In the genomic region with DNA sequence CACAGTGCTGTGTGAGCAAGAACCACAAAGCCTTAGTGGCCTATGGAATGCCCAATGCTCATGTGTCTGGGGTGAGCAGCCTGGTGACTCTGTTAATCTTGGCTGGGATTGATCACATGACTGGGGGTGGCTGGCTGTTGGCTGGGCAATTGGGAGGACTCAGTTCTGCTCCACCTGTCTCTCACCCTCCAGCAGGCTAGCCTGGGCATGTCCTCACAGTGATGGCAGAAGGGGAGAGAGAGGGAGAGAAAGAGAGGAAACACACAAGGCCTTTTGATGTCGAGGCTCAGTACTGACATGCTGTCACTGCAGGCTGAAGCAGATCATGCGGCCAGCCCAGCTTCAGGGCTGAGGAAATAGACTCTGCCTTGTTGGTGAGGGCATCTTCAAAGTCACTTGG, we compare ENCODE assay signal across 21 cellular contexts.
DNase-seq lines count a peak whose midpoint lies in the region; ATAC-seq and TF ChIP-seq lines count a peak whose summit lies in the region.
"Had no signal": no experiment of that assay in that cellular context is flagged by ENCODE, and none has a peak within 500 bp of the region (broad histone marks: within the 10 kb centered on the region; RNA-seq: fewer than 3 reads in every experiment).

No MANE protein-coding gene starts in this region.

- no peaks in the 10 kb centered on the region for H4K20me1 ChIP-seq in DND-41 (ENCODE audit: insufficient read depth, low read length)

- no peak overlapping the region for H3K27ac ChIP-seq in DND-41 (ENCODE audit: low read length)
- H3K27ac ChIP-seq: heart right ventricle, ovary, sigmoid colon, testis had no signal

- POLR2A ChIA-PET in WTC11 (lab: Charles Lee) = no interaction called here

- H3K4me1 ChIP-seq in DND-41 (ENCODE audit: insufficient read depth, low read length) = no peaks in the 10 kb centered on the region
- H3K4me1 ChIP-seq: HAP-1, sigmoid colon, testis had no signal

- no peaks in the 10 kb centered on the region for H3K27me3 ChIP-seq in DND-41 (ENCODE audit: insufficient read depth, low read length, poor library complexity)
- H3K27me3 ChIP-seq: ovary, testis had no signal

- no peaks in the 10 kb centered on the region for H3K79me2 ChIP-seq in DND-41 (ENCODE audit: insufficient read depth, low read length)

- no peak overlapping the region for H2AFZ ChIP-seq in DND-41 (ENCODE audit: low read depth, low read length)

- peaks cover 54% of the 10 kb centered on the region for H3K4me1 Mint-ChIP-seq in WTC11
- no peaks in the 10 kb centered on the region for H3K4me1 Mint-ChIP-seq in activated CD4-positive, alpha-beta T cell treated with anti-CD3 and anti-CD28 coated beads, Interleukin-2, amount 10 ng/mL, durations not matched to agents 24 days and 14 days
- no peaks in the 10 kb centered on the region for H3K4me1 Mint-ChIP-seq in activated T-cell treated with anti-CD3 and anti-CD28 coated beads, Interleukin-2, amount 50 U/mL, for 4 hours (ENCODE audit: low read depth)
- H3K4me1 Mint-ChIP-seq: activated CD4-positive, alpha-beta T cell treated with anti-CD3 and anti-CD28 coated beads, Interleukin-2, amount 10 ng/mL, durations not matched to agents 7 days and 5 days; immature natural killer cell; naive thymus-derived CD8-positive, alpha-beta T cell; stimulated activated memory B cell treated with anti-CD40 and anti-IgM and Interleukin-4, amounts not matched to agents 10 μg/mL and 1 μg/mL and 100 μg/mL, for 72 hours had no signal

- H3K9ac ChIP-seq in DND-41 (ENCODE audit: low read depth, low read length) = no peak overlapping the region

- no peak overlapping the region for H3K4me3 Mint-ChIP-seq in WTC11
- H3K4me3 Mint-ChIP-seq in activated CD4-positive, alpha-beta T cell treated with anti-CD3 and anti-CD28 coated beads, Interleukin-2, amount 10 ng/mL, durations not matched to agents 24 days and 14 days = no peak overlapping the region
- H3K4me3 Mint-ChIP-seq in activated T-cell treated with anti-CD3 and anti-CD28 coated beads, Interleukin-2, amount 50 U/mL, for 4 hours = no peak overlapping the region
- H3K4me3 Mint-ChIP-seq: activated CD4-positive, alpha-beta T cell treated with anti-CD3 and anti-CD28 coated beads, Interleukin-2, amount 10 ng/mL, durations not matched to agents 7 days and 5 days; immature natural killer cell; naive thymus-derived CD8-positive, alpha-beta T cell; stimulated activated memory B cell treated with anti-CD40 and anti-IgM and Interleukin-4, amounts not matched to agents 10 μg/mL and 1 μg/mL and 100 μg/mL, for 72 hours had no signal

- H3K4me2 ChIP-seq in DND-41 (ENCODE audit: insufficient read depth, low read length) = no peak overlapping the region

- no peaks in the 10 kb centered on the region for H3K9me3 ChIP-seq in DND-41 (ENCODE audit: insufficient read depth, low read length, severe bottlenecking)
- H3K9me3 ChIP-seq: HAP-1, heart right ventricle, ovary, sigmoid colon, testis had no signal

- TF ChIP-seq CTCF in DND-41 (IDR thresholded peaks at IDR 0.05; ENCODE audit: borderline replicate concordance, extremely low read depth, low read length, poor library complexity, severe bottlenecking) (no peak), WTC11 (IDR thresholded peaks at IDR 0.05) (no peak)

- H3K36me3 ChIP-seq in DND-41 (ENCODE audit: insufficient read depth, low read length) = no peaks in the 10 kb centered on the region
- H3K36me3 ChIP-seq: HAP-1, heart right ventricle, ovary, sigmoid colon had no signal

- H3K27ac Mint-ChIP-seq in WTC11 = peak overlapping the region; percentile 85; the same call in 1 of the 2 replicates
- H3K27ac Mint-ChIP-seq in activated CD4-positive, alpha-beta T cell treated with anti-CD3 and anti-CD28 coated beads, Interleukin-2, amount 10 ng/mL, durations not matched to agents 24 days and 14 days = no peak overlapping the region
- H3K27ac Mint-ChIP-seq: activated CD4-positive, alpha-beta T cell treated with anti-CD3 and anti-CD28 coated beads, Interleukin-2, amount 10 ng/mL, durations not matched to agents 7 days and 5 days; immature natural killer cell; naive thymus-derived CD8-positive, alpha-beta T cell; stimulated activated memory B cell treated with anti-CD40 and anti-IgM and Interleukin-4, amounts not matched to agents 10 μg/mL and 1 μg/mL and 100 μg/mL, for 72 hours had no signal

- DNase-seq in DND-41 (peak; percentile 6), KBM-7 (peak; percentile 31), WTC11 (ENCODE audit: low spot score) (no peak), kidney tubule cell (ENCODE audit: low spot score) (peak; percentile 28)
- DNase-seq in activated CD4-positive, alpha-beta T cell treated with anti-CD3 and anti-CD28 coated beads, Interleukin-2, amount 10 ng/mL, durations not matched to agents 24 days and 14 days = no peak
- no peak for DNase-seq in activated T-cell treated with anti-CD3 and anti-CD28 coated beads, Interleukin-2, amount 50 U/mL, for 4 hours
- no peak for DNase-seq in activated CD4-positive, alpha-beta T cell treated with anti-CD3 and anti-CD28 coated beads, Interleukin-2, amount 50 U/mL, for 48 hours
- DNase-seq: activated CD4-positive, alpha-beta T cell treated with anti-CD3 and anti-CD28 coated beads, Interleukin-2, amount 10 ng/mL, durations not matched to agents 7 days and 5 days; activated CD8-positive, alpha-beta memory T cell treated with anti-CD3 and anti-CD28 coated beads, Interleukin-2, amount 50 U/mL, for 48 hours; activated naive CD4-positive, alpha-beta T cell treated with Interleukin-2 at 50 U/mL for 16 hours; AML-193; heart right ventricle; immature natural killer cell; naive thymus-derived CD8-positive, alpha-beta T cell; NCI-H1694; NCI-H446; ovary; sigmoid colon; testis had no signal

- intact Hi-C loops in activated CD4-positive, alpha-beta T cell treated with anti-CD3 and anti-CD28 coated beads, Interleukin-2, amount 10 ng/mL, durations not matched to agents 24 days and 14 days (cut with micrococcal nuclease) = no loop called here

- H3K27me3 Mint-ChIP-seq in WTC11 (ENCODE audit: low read depth) = peaks cover 8% of the 10 kb centered on the region
- H3K27me3 Mint-ChIP-seq in activated CD4-positive, alpha-beta T cell treated with anti-CD3 and anti-CD28 coated beads, Interleukin-2, amount 10 ng/mL, durations not matched to agents 24 days and 14 days = no peaks in the 10 kb centered on the region
- no peaks in the 10 kb centered on the region for H3K27me3 Mint-ChIP-seq in activated T-cell treated with anti-CD3 and anti-CD28 coated beads, Interleukin-2, amount 50 U/mL, for 4 hours (ENCODE audit: low read depth)
- H3K27me3 Mint-ChIP-seq: activated CD4-positive, alpha-beta T cell treated with anti-CD3 and anti-CD28 coated beads, Interleukin-2, amount 10 ng/mL, durations not matched to agents 7 days and 5 days; stimulated activated memory B cell treated with anti-CD40 and anti-IgM and Interleukin-4, amounts not matched to agents 10 μg/mL and 1 μg/mL and 100 μg/mL, for 72 hours had no signal

- CTCF ChIA-PET in WTC11 (lab: Charles Lee) = no interaction called here

- in situ Hi-C loops in KBM-7 (cut with MboI; ENCODE audit: low pct_unique_long_range_greater_than_20kb, low sequenced_read_pairs) = no loop called here

- H3K9me3 Mint-ChIP-seq in WTC11 = no peaks in the 10 kb centered on the region; the same call in 1 of the 2 replicates
- no peaks in the 10 kb centered on the region for H3K9me3 Mint-ChIP-seq in activated CD4-positive, alpha-beta T cell treated with anti-CD3 and anti-CD28 coated beads, Interleukin-2, amount 10 ng/mL, durations not matched to agents 24 days and 14 days
- no peaks in the 10 kb centered on the region for H3K9me3 Mint-ChIP-seq in activated T-cell treated with anti-CD3 and anti-CD28 coated beads, Interleukin-2, amount 50 U/mL, for 4 hours
- H3K9me3 Mint-ChIP-seq: activated CD4-positive, alpha-beta T cell treated with anti-CD3 and anti-CD28 coated beads, Interleukin-2, amount 10 ng/mL, durations not matched to agents 7 days and 5 days; stimulated activated memory B cell treated with anti-CD40 and anti-IgM and Interleukin-4, amounts not matched to agents 10 μg/mL and 1 μg/mL and 100 μg/mL, for 72 hours had no signal

- H3K4me3 ChIP-seq in DND-41 (ENCODE audit: low read depth in 1 of 2, low read length in 2 of 2) = no peak overlapping the region
- H3K4me3 ChIP-seq: HAP-1, heart right ventricle, ovary, sigmoid colon, testis had no signal

- ATAC-seq in DND-41 (ENCODE audit: insufficient read depth, low read depth) (no peak), WTC11 (peak; percentile 28; the same call in 1 of the 2 replicates)
- ATAC-seq in activated T-cell treated with anti-CD3 and anti-CD28 coated beads, Interleukin-2, amount 50 U/mL, for 4 hours = no peak
- ATAC-seq: heart right ventricle; naive thymus-derived CD8-positive, alpha-beta T cell; stimulated activated memory B cell treated with anti-CD40 and anti-IgM and Interleukin-4, amounts not matched to agents 10 μg/mL and 1 μg/mL and 100 μg/mL, for 72 hours had no signal

- H3K36me3 Mint-ChIP-seq in WTC11 = no peaks in the 10 kb centered on the region
- no peaks in the 10 kb centered on the region for H3K36me3 Mint-ChIP-seq in activated CD4-positive, alpha-beta T cell treated with anti-CD3 and anti-CD28 coated beads, Interleukin-2, amount 10 ng/mL, durations not matched to agents 24 days and 14 days (ENCODE audit: low read depth)
- no peaks in the 10 kb centered on the region for H3K36me3 Mint-ChIP-seq in activated T-cell treated with anti-CD3 and anti-CD28 coated beads, Interleukin-2, amount 50 U/mL, for 4 hours (ENCODE audit: insufficient read depth)
- H3K36me3 Mint-ChIP-seq: immature natural killer cell; naive thymus-derived CD8-positive, alpha-beta T cell; stimulated activated memory B cell treated with anti-CD40 and anti-IgM and Interleukin-4, amounts not matched to agents 10 μg/mL and 1 μg/mL and 100 μg/mL, for 72 hours had no signal

TF ChIP-seq in WTC11, 78 proteins besides CTCF, POLR2A, EP300 and RAD21 (continues in another document):
- TF ChIP-seq GABPB1 (CRISPR knock-in tag; IDR thresholded peaks at IDR 0.05) (no peak), TEAD1 (CRISPR knock-in tag; IDR thresholded peaks at IDR 0.05) (0 out of 2 replicates have a peak, but pooled peaks have one; percentile 22), ZNF263 (CRISPR knock-in tag; IDR thresholded peaks at IDR 0.05; ENCODE audit: low read depth) (no peak)
- TF ChIP-seq, protein P1, sequence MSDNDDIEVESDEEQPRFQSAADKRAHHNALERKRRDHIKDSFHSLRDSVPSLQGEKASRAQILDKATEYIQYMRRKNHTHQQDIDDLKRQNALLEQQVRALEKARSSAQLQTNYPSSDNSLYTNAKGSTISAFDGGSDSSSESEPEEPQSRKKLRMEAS (CRISPR knock-in tag; IDR thresholded peaks at IDR 0.05) = peak; percentile 47; the same call in 1 of the 2 replicates
- TF ChIP-seq, protein P2, sequence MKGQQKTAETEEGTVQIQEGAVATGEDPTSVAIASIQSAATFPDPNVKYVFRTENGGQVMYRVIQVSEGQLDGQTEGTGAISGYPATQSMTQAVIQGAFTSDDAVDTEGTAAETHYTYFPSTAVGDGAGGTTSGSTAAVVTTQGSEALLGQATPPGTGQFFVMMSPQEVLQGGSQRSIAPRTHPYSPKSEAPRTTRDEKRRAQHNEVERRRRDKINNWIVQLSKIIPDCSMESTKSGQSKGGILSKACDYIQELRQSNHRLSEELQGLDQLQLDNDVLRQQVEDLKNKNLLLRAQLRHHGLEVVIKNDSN (CRISPR knock-in tag; IDR thresholded peaks at IDR 0.05) = peak; percentile 74

Comparison
In these comparisons a context has a peak if more than half of its experiments do, and no peak if none do; other contexts are left out.
1. DNase-seq: peak in DND-41 (single experiment), KBM-7 (single experiment) and kidney tubule cell (single experiment); none in WTC11 (single experiment), activated CD4-positive, alpha-beta T cell treated with anti-CD3 and anti-CD28 coated beads, Interleukin-2, amount 10 ng/mL, durations not matched to agents 24 days and 14 days (single experiment), activated T-cell treated with anti-CD3 and anti-CD28 coated beads, Interleukin-2, amount 50 U/mL, for 4 hours (single experiment) and activated CD4-positive, alpha-beta T cell treated with anti-CD3 and anti-CD28 coated beads, Interleukin-2, amount 50 U/mL, for 48 hours (0 of 2).